ENCODE assay signal across 22 cellular contexts in the genomic region with DNA sequence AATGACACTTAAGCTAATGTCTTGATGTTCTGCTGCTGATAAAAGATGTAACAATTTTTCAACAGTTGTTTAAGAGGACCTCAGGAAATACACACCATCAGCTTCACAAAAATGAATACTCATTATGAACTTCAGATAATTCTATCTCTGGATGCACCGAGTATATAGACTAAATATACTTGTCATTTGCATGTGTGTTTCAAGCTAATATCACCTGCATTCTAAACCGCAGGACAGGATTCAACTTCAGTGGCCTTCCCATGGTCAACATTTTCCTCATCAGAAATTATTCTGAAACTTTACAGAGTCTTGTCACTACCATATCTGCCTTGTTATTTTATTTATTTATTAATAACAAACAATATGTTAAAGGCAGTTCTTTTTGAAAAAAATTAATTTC.
A peak's percentile ranks its signal among the peaks of the same experiment; 100 is the strongest.
DNase-seq lines count a peak whose midpoint lies in the region; ATAC-seq and TF ChIP-seq lines count a peak whose summit lies in the region.
"Had no signal": no experiment of that assay in that cellular context is flagged by ENCODE, and none has a peak within 500 bp of the region (broad histone marks: within the 10 kb centered on the region; RNA-seq: fewer than 3 reads in every experiment).

No MANE protein-coding gene starts in this region.

- CTCF ChIA-PET in RWPE1 (lab: Yijun Ruan, JAX): interaction anchor here (0.7 kb wide), 1 partner anchor 1145 kb away, joined by 3 read pairs; no protein-coding TSS in a partner anchor

- no peaks in the 10 kb centered on the region for H3K23me2 ChIP-seq in H9 (ENCODE audit: insufficient read length, low read depth, low read length, poor library complexity, severe bottlenecking)

- H3K9ac ChIP-seq in OCI-LY3 (ENCODE audit: low read length): no peak overlapping the region
- H3K9ac ChIP-seq in H9 (ENCODE audit: extremely low read depth, insufficient read length, low read length): no peak overlapping the region
- H3K9ac ChIP-seq: BLaER1 treated with 17β-estradiol and CSF1 and Interleukin-3, amounts not matched to agents 10 nM and 100 nM had no signal

- H2BK5ac ChIP-seq in H9 (ENCODE audit: insufficient read length, low read length): no peak overlapping the region

- no peak overlapping the region for H3T11ph ChIP-seq in H9 (ENCODE audit: low read length)

- no peak overlapping the region for H2BK20ac ChIP-seq in H9 (ENCODE audit: low read depth, low read length, poor library complexity, severe bottlenecking)

- H2AFZ ChIP-seq in OCI-LY3 (ENCODE audit: low read depth, low read length) (0 out of 2 replicates have a peak overlapping the region, but pooled peaks have one; percentile 27), H9 (ENCODE audit: low read length) (no peak overlapping the region)

- H3K9me3 Mint-ChIP-seq in H9: no peaks in the 10 kb centered on the region

- H3K14ac ChIP-seq in H9 (ENCODE audit: insufficient read depth, low read length): no peak overlapping the region

- H3K9me2 ChIP-seq in DOHH2 (replicated peaks; ENCODE audit: control insufficient read depth, low read length): no peaks in the 10 kb centered on the region

- H3K4me1 ChIP-seq in DOHH2 (ENCODE audit: control insufficient read depth, low read length): peaks cover 87% of the 10 kb centered on the region
- H3K4me1 ChIP-seq in OCI-LY3 (ENCODE audit: low read length): no peaks in the 10 kb centered on the region
- H3K4me1 ChIP-seq in H9 (ENCODE audit: insufficient read depth, low read length): no peaks in the 10 kb centered on the region
- H3K4me1 ChIP-seq: A549; BLaER1 treated with 17β-estradiol and CSF1 and Interleukin-3, amounts not matched to agents 10 nM and 100 nM; Caco-2 had no signal

- no peak overlapping the region for H4K8ac ChIP-seq in H9 (replicated peaks; ENCODE audit: insufficient read length, low read depth, low read length)

- no peak overlapping the region for H2AK5ac ChIP-seq in H9 (ENCODE audit: insufficient read length, low read length)

- H3K18ac ChIP-seq in H9 (ENCODE audit: insufficient read length, low read depth, low read length): no peak overlapping the region

- H3K27ac Mint-ChIP-seq in H9: no peak overlapping the region
- H3K27ac Mint-ChIP-seq: B cell; CD4-positive, alpha-beta T cell; CD8-positive, alpha-beta T cell had no signal

- ATAC-seq in GM21717 (IDR thresholded peaks at IDR 0.05; ENCODE audit: unreplicated experiment): peak; percentile 58
- ATAC-seq in HG03460 (IDR thresholded peaks at IDR 0.05; ENCODE audit: unreplicated experiment): no peak
- ATAC-seq: A549; CD8-positive, alpha-beta T cell; GM12878 had no signal

- no peaks in the 10 kb centered on the region for H3K9me3 ChIP-seq in DOHH2 (ENCODE audit: control insufficient read depth, insufficient read depth, low read length)
- no peaks in the 10 kb centered on the region for H3K9me3 ChIP-seq in OCI-LY3 (ENCODE audit: insufficient read depth, low read length)
- no peaks in the 10 kb centered on the region for H3K9me3 ChIP-seq in H9 (ENCODE audit: control insufficient read depth, low read depth, low read length)
- H3K9me3 ChIP-seq: A549; BLaER1 treated with 17β-estradiol and CSF1 and Interleukin-3, amounts not matched to agents 10 nM and 100 nM; Caco-2 had no signal

- H2BK15ac ChIP-seq in H9 (ENCODE audit: low read depth, low read length): no peak overlapping the region

- TF ChIP-seq CTCF in DOHH2 (IDR thresholded peaks at IDR 0.05; ENCODE audit: low read depth, low read length, poor library complexity, severe bottlenecking) (no peak), OCI-LY3 (IDR thresholded peaks at IDR 0.05; ENCODE audit: low read depth, low read length) (no peak), H9 (conservative IDR thresholded peaks at IDR 0.05) (no peak), RWPE1 (conservative IDR thresholded peaks at IDR 0.05; ENCODE audit: low read depth) (no peak)

- H3K27me3 ChIP-seq in DOHH2 (ENCODE audit: control insufficient read depth, low read length) (no peaks in the 10 kb centered on the region), OCI-LY3 (ENCODE audit: low read depth, low read length) (no peaks in the 10 kb centered on the region), H9 (ENCODE audit: insufficient read depth, low read length) (no peaks in the 10 kb centered on the region)
- H3K27me3 ChIP-seq: BLaER1 treated with 17β-estradiol and CSF1 and Interleukin-3, amounts not matched to agents 10 nM and 100 nM had no signal

- peaks cover 15% of the 10 kb centered on the region for H3K79me2 ChIP-seq in DOHH2 (ENCODE audit: control insufficient read depth, low read length)
- H3K79me2 ChIP-seq in OCI-LY3 (ENCODE audit: low read length): no peaks in the 10 kb centered on the region
- H3K79me2 ChIP-seq in H9 (ENCODE audit: insufficient read depth, low read length): no peaks in the 10 kb centered on the region

- H3K4me3 Mint-ChIP-seq in H9: no peak overlapping the region
- H3K4me3 Mint-ChIP-seq: B cell; CD4-positive, alpha-beta T cell; CD8-positive, alpha-beta T cell had no signal

- no peak overlapping the region for H3K23ac ChIP-seq in H9 (ENCODE audit: insufficient read length, low read depth, low read length)

- H3K27ac ChIP-seq in DOHH2 (ENCODE audit: low read depth, low read length) (peak overlapping the region; percentile 98), OCI-LY3 (ENCODE audit: low read length) (no peak overlapping the region), H9 (ENCODE audit: insufficient read length, low read depth, low read length) (no peak overlapping the region), RWPE1 (no peak overlapping the region)
- H3K27ac ChIP-seq: 22Rv1; A549; BLaER1 treated with 17β-estradiol and CSF1 and Interleukin-3, amounts not matched to agents 10 nM and 100 nM; C4-2B had no signal

- no peak overlapping the region for H2BK12ac ChIP-seq in H9 (ENCODE audit: insufficient read length, low read depth, low read length)

- H3F3A ChIP-seq in DOHH2 (ENCODE audit: control insufficient read depth, insufficient read depth): peaks cover 23% of the 10 kb centered on the region

- peaks cover 5% of the 10 kb centered on the region in 2 experiments for H3K4me1 Mint-ChIP-seq in H9
- H3K4me1 Mint-ChIP-seq: B cell had no signal

- no peak overlapping the region for H2BK120ac ChIP-seq in H9 (ENCODE audit: low read depth, low read length, poor library complexity, severe bottlenecking)

- H3K4me3 ChIP-seq in DOHH2 (ENCODE audit: low read length) (peak overlapping the region; percentile 49), OCI-LY3 (ENCODE audit: low read length) (no peak overlapping the region)
- H3K4me3 ChIP-seq: A549; BLaER1 treated with 17β-estradiol and CSF1 and Interleukin-3, amounts not matched to agents 10 nM and 100 nM; GM12878 had no signal

- H4K20me1 ChIP-seq in DOHH2 (ENCODE audit: control insufficient read depth, insufficient read depth, low read depth, low read length) (no peaks in the 10 kb centered on the region), OCI-LY3 (ENCODE audit: insufficient read depth, low read length) (no peaks in the 10 kb centered on the region), H9 (ENCODE audit: control insufficient read depth, insufficient read depth, insufficient read length) (no peaks in the 10 kb centered on the region)
- H4K20me1 ChIP-seq: BLaER1 treated with 17β-estradiol and CSF1 and Interleukin-3, amounts not matched to agents 10 nM and 100 nM had no signal

- no peak overlapping the region for H3K4ac ChIP-seq in H9 (ENCODE audit: low read depth, low read length)

- H3K36me3 Mint-ChIP-seq in H9 (ENCODE audit: insufficient read depth in 1 of 3, low read depth in 3 of 3): no peaks in the 10 kb centered on the region
- H3K36me3 Mint-ChIP-seq: CD8-positive, alpha-beta T cell had no signal

- H4K91ac ChIP-seq in H9 (ENCODE audit: insufficient read length, low read depth, low read length): no peak overlapping the region

- no peak overlapping the region for H3K56ac ChIP-seq in H9 (ENCODE audit: insufficient read length, low read depth, low read length)

- H3K36me3 ChIP-seq in DOHH2 (ENCODE audit: control insufficient read depth, low read length) (peaks cover 17% of the 10 kb centered on the region), OCI-LY3 (replicated peaks; ENCODE audit: low read depth, low read length) (no peaks in the 10 kb centered on the region)
- H3K36me3 ChIP-seq: BLaER1 treated with 17β-estradiol and CSF1 and Interleukin-3, amounts not matched to agents 10 nM and 100 nM had no signal

- POLR2A ChIA-PET in RWPE1 (lab: Yijun Ruan, JAX; ENCODE audit: low non-redundant PET): no interaction called here

- DNase-seq in NAMALWA (ENCODE audit: low spot score) (peak; percentile 54), H9 (no peak), RWPE1 (ENCODE audit: low spot score) (no peak)
- no peak for DNase-seq in activated CD4-positive, CD25-positive, alpha-beta regulatory T cell treated with anti-CD3 and anti-CD28 coated beads, Interleukin-2, amount 50 U/mL, for 72 hours
- DNase-seq: AML-193; Caco-2; Calu3; CD4-positive, alpha-beta T cell; CD8-positive, alpha-beta T cell; DMS79 treated with DMSO at 0.1 percent for 48 hours; EL; GDM1 had no signal

- no peaks in the 10 kb centered on the region for H3K27me3 Mint-ChIP-seq in H9 (ENCODE audit: low read depth)
- H3K27me3 Mint-ChIP-seq: B cell; CD4-positive, alpha-beta T cell had no signal

- H4K5ac ChIP-seq in H9 (ENCODE audit: insufficient read length, low read depth, low read length): no peak overlapping the region

- no CpG with 5 or more reads among the region's 2 CpGs for WGBS in H9 (ENCODE audit: extremely low coverage, insufficient read length, low lambda C conversion rate)

- no peaks in the 10 kb centered on the region for H3K79me1 ChIP-seq in H9 (ENCODE audit: insufficient read depth, low read depth, low read length, poor library complexity, severe bottlenecking)

- peak overlapping the region; percentile 61 for H3K4me2 ChIP-seq in DOHH2 (ENCODE audit: low read length)
- H3K4me2 ChIP-seq in OCI-LY3 (ENCODE audit: low read length): no peak overlapping the region
- H3K4me2 ChIP-seq in H9 (ENCODE audit: insufficient read depth, insufficient read length, low read length): no peak overlapping the region
- H3K4me2 ChIP-seq: A549; BLaER1 treated with 17β-estradiol and CSF1 and Interleukin-3, amounts not matched to agents 10 nM and 100 nM had no signal
